In genomic region chr7:100407285-100408180, GRCh38 we compare ENCODE assay signal across 8 cellular contexts. TPM values are rescaled to one million over a fixed set of nuclear protein-coding genes. Genes with fewer than 3 reads are reported as not detected.
DNase-seq lines count a peak whose midpoint lies in the region; ATAC-seq and TF ChIP-seq lines count a peak whose summit lies in the region.

No MANE protein-coding gene starts in this region.

- no peaks in the 10 kb centered on the region for H3K36me3 Mint-ChIP-seq in chondrocyte (ENCODE audit: low read depth)

- no peak overlapping the region for H3K4me3 Mint-ChIP-seq in chondrocyte (ENCODE audit: unreplicated experiment)

- no peaks in the 10 kb centered on the region for H3K4me1 ChIP-seq in tibial artery

- peaks cover 3% of the 10 kb centered on the region; the same call in 1 of the 2 replicates for H3K27me3 ChIP-seq in BJ (ENCODE audit: control insufficient read depth, insufficient read depth, low read length)
- H3K27me3 ChIP-seq in tibial artery: no peaks in the 10 kb centered on the region

- intact Hi-C loops in tibial artery (cut with DNase I; ENCODE audit: low total_unique reads): no loop called here

- H3K27ac ChIP-seq in tibial artery: no peak overlapping the region

- H3K4me1 Mint-ChIP-seq in chondrocyte (ENCODE audit: low read depth): no peaks in the 10 kb centered on the region

- TF ChIP-seq CTCF in BJ (IDR thresholded peaks at IDR 0.05; ENCODE audit: insufficient read depth, low read depth, low read length) (peak; percentile 77), chondrocyte (IDR thresholded peaks at IDR 0.05) (peak; percentile 85), tibial artery (IDR thresholded peaks at IDR 0.05) (peak; percentile 59 to 64)

- H3K9me3 ChIP-seq in tibial artery: no peaks in the 10 kb centered on the region

- no peak overlapping the region for H3K4me3 ChIP-seq in BJ (ENCODE audit: low read depth, low read length)
- no peak overlapping the region for H3K4me3 ChIP-seq in tibial artery

- no peaks in the 10 kb centered on the region for H3K9me3 Mint-ChIP-seq in chondrocyte (ENCODE audit: low read depth)

- ATAC-seq in GM18498 (IDR thresholded peaks at IDR 0.05; ENCODE audit: unreplicated experiment) (peak; percentile 59), HG03097 (IDR thresholded peaks at IDR 0.05; ENCODE audit: low FRiP score, unreplicated experiment) (no peak)

- DNase-seq in BJ (ENCODE audit: low read depth): peak; percentile 31
- peak; percentile 78 for DNase-seq in MV-4-11 (lab: John Stamatoyannopoulos, UW)
- peak in 3 of 5 donors; percentile 11 to 61 (median 31) for DNase-seq in T-helper 1 cell
- no peak for DNase-seq in chondrocyte (ENCODE audit: low spot score)
- peak; percentile 74 to 81 for DNase-seq in lung microvascular endothelial cell (ENCODE audit: low read depth in 2 of 2)
- peak in 1 of 2 donors; percentile 34 for DNase-seq in tibial artery

- CTCF ChIA-PET in BJ (lab: Yijun Ruan, JAX): interaction anchor here (0.6 to 3.7 kb wide), 19 partner anchors 8 to 282 kb away, joined by 3 to 21 read pairs (median 7); partner anchors contain the start of gene ZCWPW1

- no peak overlapping the region for H3K27ac Mint-ChIP-seq in chondrocyte (ENCODE audit: unreplicated experiment)

- POLR2A ChIA-PET in BJ (lab: Charles Lee): interaction anchor here (0.5 to 0.6 kb wide), 4 partner anchors 21 to 470 kb away, joined by 3 to 4 read pairs (median 3); partner anchors contain the start of genes MEPCE and ZCWPW1

- H3K36me3 ChIP-seq in BJ (ENCODE audit: control insufficient read depth, insufficient read depth, low read length): no peaks in the 10 kb centered on the region
- H3K36me3 ChIP-seq in tibial artery: no peaks in the 10 kb centered on the region

- H3K27me3 Mint-ChIP-seq in chondrocyte (ENCODE audit: low read depth): peaks cover 6% of the 10 kb centered on the region

RNA-seq across cellular contexts. Expression of gene ZCWPW1, which starts 21.0 kb away (rescaled TPM):
- 2.2 and 2.8 TPM in 2 replicates for polyA plus RNA-seq in BJ (2011; rRNA removed)
- 1.1 and 1.4 TPM in 2 replicates for polyA minus RNA-seq in BJ (2011; rRNA and poly(A)+ RNA removed)
- total RNA-seq in chondrocyte: 2.3 to 3.8 TPM (median 2.6 TPM) in 3 replicates
- total RNA-seq in lung microvascular endothelial cell: 0.44 and 0.79 TPM in 2 replicates

RNA-seq across cellular contexts. Expression of gene MEPCE, which starts 22.1 kb away (rescaled TPM):
- polyA plus RNA-seq in BJ (2011; rRNA removed): 15.7 and 19.1 TPM in 2 replicates
- 18.9 and 25.2 TPM in 2 replicates for polyA minus RNA-seq in BJ (2011; rRNA and poly(A)+ RNA removed)
- total RNA-seq in chondrocyte: 30.9 to 39.1 TPM (median 31.8 TPM) in 3 replicates
- 25.1 and 40.5 TPM in 2 replicates for total RNA-seq in lung microvascular endothelial cell

RNA-seq across cellular contexts. Expression of gene PPP1R35, which starts 28.8 kb away (rescaled TPM):
- polyA plus RNA-seq in BJ (2011; rRNA removed): 10.6 and 13.1 TPM in 2 replicates
- polyA minus RNA-seq in BJ (2011; rRNA and poly(A)+ RNA removed): 3.6 and 7.1 TPM in 2 replicates
- total RNA-seq in chondrocyte: 20.5 to 23.0 TPM (median 21.0 TPM) in 3 replicates
- total RNA-seq in lung microvascular endothelial cell: 8.1 and 11.3 TPM in 2 replicates

RNA-seq across cellular contexts. Expression of gene PILRA, which starts 34.2 kb away (rescaled TPM):
- polyA plus RNA-seq in BJ (2011; rRNA removed): 0.27 and 0.49 TPM in 2 replicates
- polyA minus RNA-seq in BJ (2011; rRNA and poly(A)+ RNA removed): 0.41 and 0.52 TPM in 2 replicates
- total RNA-seq in chondrocyte (0.60 to 0.92 TPM (median 0.62 TPM) in 3 replicates), lung microvascular endothelial cell (0.20 and 0.22 TPM in 2 replicates)

RNA-seq across cellular contexts. Expression of gene PILRB, which starts 49.6 kb away (rescaled TPM):
- 10.6 and 25.4 TPM in 2 replicates for polyA plus RNA-seq in BJ (2011; rRNA removed)
- polyA minus RNA-seq in BJ (2011; rRNA and poly(A)+ RNA removed): 6.4 and 6.8 TPM in 2 replicates
- total RNA-seq in chondrocyte (19.1 to 32.2 TPM (median 20.3 TPM) in 3 replicates), lung microvascular endothelial cell (5.2 and 21.6 TPM in 2 replicates)
